9 cellular contexts compared by ENCODE assay signal in genomic region chr17:79800325-79801155, GRCh38. TPM values are rescaled to one million over a fixed set of nuclear protein-coding genes. Genes with fewer than 3 reads are reported as not detected.
DNase-seq lines count a peak whose midpoint lies in the region; ATAC-seq lines count a peak whose summit lies in the region.
"Had no signal": no experiment of that assay in that cellular context is flagged by ENCODE, and none has a peak within 500 bp of the region (broad histone marks: within the 10 kb centered on the region; RNA-seq: fewer than 3 reads in every experiment).

No MANE protein-coding gene starts in this region.

- POLR2A ChIA-PET in naive thymus-derived CD4-positive, alpha-beta T cell (lab: Charles Lee) = interaction anchor here (1.0 to 2.4 kb wide), 6 partner anchors 7 to 195 kb away, joined by 3 to 16 read pairs (median 8); partner anchors contain the start of gene CBX4

- H3K27me3 Mint-ChIP-seq in naive thymus-derived CD4-positive, alpha-beta T cell = peaks cover 32 to 66% (median 45%) of the 10 kb centered on the region in 5 donors

- intact Hi-C loops in naive thymus-derived CD4-positive, alpha-beta T cell (cut with micrococcal nuclease) = no loop called here

- peak; percentile 69 for DNase-seq in stimulated activated CD4-positive, alpha-beta T cell treated with anti-CD3 and anti-CD28 coated beads, Interleukin-15, amount 100 ng/mL, for 24 hours
- no peak for DNase-seq in stimulated activated CD4-positive, alpha-beta T cell treated with anti-CD3 and anti-CD28 coated beads, Interleukin-12 subunit alpha, Interleukin-12 subunit beta, amount 100 ng/mL, for 4 hours
- DNase-seq in NCI-H524 (lab: John Stamatoyannopoulos, UW) (peak; percentile 91 to 94), adipocyte (ENCODE audit: low read depth) (no peak), NCI-H128 (lab: John Stamatoyannopoulos, UW; ENCODE audit: unreplicated experiment) (no peak)
- DNase-seq in naive thymus-derived CD4-positive, alpha-beta T cell = peak in 6 of 9 donors; percentile 35 to 58 (median 48)

- H3K36me3 ChIP-seq in adipocyte (ENCODE audit: control insufficient read depth, insufficient read depth, low read length, severe bottlenecking) = no peaks in the 10 kb centered on the region
- H3K36me3 ChIP-seq in naive thymus-derived CD4-positive, alpha-beta T cell (ENCODE audit: control insufficient read depth in 2 of 3, insufficient read depth in 3 of 3, low read length in 3 of 3) = no peaks in the 10 kb centered on the region
- H3K36me3 ChIP-seq: upper lobe of left lung had no signal

- H3K9me3 Mint-ChIP-seq in naive thymus-derived CD4-positive, alpha-beta T cell = peaks cover 0 to 19% (median 3%) of the 10 kb centered on the region in 11 donors

- no peak overlapping the region for H3K27ac ChIP-seq in naive thymus-derived CD4-positive, alpha-beta T cell (ENCODE audit: low read depth, low read length)
- H3K27ac ChIP-seq: upper lobe of left lung had no signal

- ATAC-seq in naive thymus-derived CD4-positive, alpha-beta T cell = no peak
- ATAC-seq in HG02970 (IDR thresholded peaks at IDR 0.05; ENCODE audit: low FRiP score, unreplicated experiment) (no peak), HG02678 (IDR thresholded peaks at IDR 0.05; ENCODE audit: unreplicated experiment) (no peak)

- peak overlapping the region in 6 of 9 donors; percentile 48 to 87 (median 85) for H3K27ac Mint-ChIP-seq in naive thymus-derived CD4-positive, alpha-beta T cell

- peaks cover 3% of the 10 kb centered on the region for H3K9me3 ChIP-seq in adipocyte (ENCODE audit: control insufficient read depth, low read length)
- peaks cover 0 to 4% (median 0%) of the 10 kb centered on the region in 3 experiments for H3K9me3 ChIP-seq in naive thymus-derived CD4-positive, alpha-beta T cell (ENCODE audit: control insufficient read depth in 2 of 3, low read length in 3 of 3)
- H3K9me3 ChIP-seq: upper lobe of left lung had no signal

- H3K4me1 ChIP-seq in adipocyte (ENCODE audit: control insufficient read depth, insufficient read depth, low read length) = peaks cover 35% of the 10 kb centered on the region
- H3K4me1 ChIP-seq in naive thymus-derived CD4-positive, alpha-beta T cell (ENCODE audit: control insufficient read depth in 2 of 2, insufficient read depth in 2 of 2, low read length in 2 of 2) = peaks cover 46 to 60% of the 10 kb centered on the region in 2 donors

- peaks cover 24 to 72% (median 50%) of the 10 kb centered on the region in 7 donors for H3K4me1 Mint-ChIP-seq in naive thymus-derived CD4-positive, alpha-beta T cell

- H3K36me3 Mint-ChIP-seq in naive thymus-derived CD4-positive, alpha-beta T cell = peaks cover 0 to 15% (median 0%) of the 10 kb centered on the region in 5 donors

- peaks cover 69% of the 10 kb centered on the region for H3K27me3 ChIP-seq in adipocyte (replicated peaks; ENCODE audit: control insufficient read depth, insufficient read depth, low read length)
- H3K27me3 ChIP-seq in naive thymus-derived CD4-positive, alpha-beta T cell (ENCODE audit: control insufficient read depth in 2 of 2, insufficient read depth in 2 of 2, low read length in 2 of 2) = peaks cover 44 to 63% of the 10 kb centered on the region in 2 donors

- H3K9ac ChIP-seq in adipocyte (ENCODE audit: low read length) = no peak overlapping the region

- peak overlapping the region; percentile 43 to 84 (median 74) for H3K4me3 Mint-ChIP-seq in naive thymus-derived CD4-positive, alpha-beta T cell

- H3K4me3 ChIP-seq in adipocyte (ENCODE audit: low read length) = peak overlapping the region; percentile 41
- H3K4me3 ChIP-seq in naive thymus-derived CD4-positive, alpha-beta T cell (ENCODE audit: low read length) = no peak overlapping the region

- CTCF ChIA-PET in naive thymus-derived CD4-positive, alpha-beta T cell (lab: Charles Lee) = no interaction called here

RNA-seq across cellular contexts. Expression of gene CBX8, which starts 3.7 kb away (rescaled TPM):
- 10 to 100 TPM in 1 of 5 experiments, 1 to 10 TPM in 4; 2.4 to 11.9 (median 3.0) TPM for total RNA-seq in naive thymus-derived CD4-positive, alpha-beta T cell
- polyA plus RNA-seq in naive thymus-derived CD4-positive, alpha-beta T cell = 1 to 10 TPM in 1 of 2 donors, under 1 TPM in 1; 0.96 to 1.9 TPM

RNA-seq across cellular contexts. Expression of gene CBX2, which starts 22.6 kb away (rescaled TPM):
- total RNA-seq in naive thymus-derived CD4-positive, alpha-beta T cell = 1 to 10 TPM in 1 of 5 experiments, under 1 TPM in 4; 0.24 to 4.4 (median 0.41) TPM
- under 1 TPM in 1 of 2 donors, not detected in 1; 0.41 TPM for polyA plus RNA-seq in naive thymus-derived CD4-positive, alpha-beta T cell

RNA-seq across cellular contexts. Expression of gene CBX4, which starts 38.7 kb away (rescaled TPM):
- total RNA-seq in naive thymus-derived CD4-positive, alpha-beta T cell = 100 to 1,000 TPM in 2 of 5 experiments, 10 to 100 TPM in 3; 37.7 to 134 (median 84.4) TPM
- polyA plus RNA-seq in naive thymus-derived CD4-positive, alpha-beta T cell = 1 to 10 TPM; 4.0 to 7.4 TPM

Comparison
In these comparisons a context has a peak if more than half of its experiments do, and no peak if none do; other contexts are left out.
1. DNase-seq: peak in stimulated activated CD4-positive, alpha-beta T cell treated with anti-CD3 and anti-CD28 coated beads, Interleukin-15, amount 100 ng/mL, for 24 hours (single experiment), NCI-H524 (2 of 2) and naive thymus-derived CD4-positive, alpha-beta T cell (6 of 9); none in stimulated activated CD4-positive, alpha-beta T cell treated with anti-CD3 and anti-CD28 coated beads, Interleukin-12 subunit alpha, Interleukin-12 subunit beta, amount 100 ng/mL, for 4 hours (single experiment), adipocyte (single experiment) and NCI-H128 (single experiment).